In the genomic region with DNA sequence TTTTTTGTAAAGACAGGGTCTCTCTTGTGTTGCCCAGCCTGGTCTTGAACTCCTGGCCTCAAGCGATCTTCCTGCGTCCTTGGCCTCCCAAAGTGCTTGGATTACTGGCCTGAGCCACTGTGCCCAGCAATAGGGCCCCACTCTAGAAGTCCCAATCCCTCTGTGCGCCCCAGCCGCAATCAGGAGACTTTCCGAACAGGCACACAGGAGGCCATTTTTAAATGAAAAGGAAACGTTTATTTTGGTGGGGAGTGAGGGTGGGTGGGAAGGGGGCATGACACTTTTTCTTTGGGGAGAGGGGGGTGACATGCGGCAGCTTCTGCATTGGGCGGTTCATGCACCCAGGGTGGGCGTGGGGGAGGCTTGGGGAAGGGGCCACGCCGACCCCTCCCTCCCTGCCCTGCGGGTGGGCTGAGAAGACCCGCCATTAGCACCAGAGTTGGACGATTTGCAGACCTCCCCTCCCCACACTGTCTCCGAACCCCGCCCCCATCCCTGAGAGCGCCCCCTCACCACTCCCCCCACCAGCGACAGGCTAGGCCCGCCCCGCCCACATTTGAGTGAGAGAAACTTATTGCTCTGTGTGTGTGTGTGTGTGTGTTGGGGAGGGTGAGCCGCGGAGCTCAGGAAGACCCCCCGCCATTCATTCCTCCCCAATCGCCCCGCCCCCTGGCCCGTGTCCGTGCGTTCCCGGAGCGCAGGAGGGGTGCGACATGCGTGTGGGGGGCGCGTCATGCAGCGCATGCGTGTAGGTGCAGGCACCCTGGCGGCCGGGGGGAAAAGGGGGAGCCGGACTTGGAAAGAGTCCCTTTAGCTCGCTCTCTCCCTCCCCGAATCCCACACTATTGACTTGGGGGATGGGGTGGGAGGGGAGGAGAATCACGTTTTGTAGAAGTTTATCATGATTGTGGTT, we compare ENCODE assay signal across 9 cellular contexts. TPM values are rescaled to one million over a fixed set of nuclear protein-coding genes. Genes with fewer than 3 reads are reported as not detected.
A peak's percentile ranks its signal among the peaks of the same experiment; 100 is the strongest.
DNase-seq lines count a peak whose midpoint lies in the region; ATAC-seq and TF ChIP-seq lines count a peak whose summit lies in the region.
"Had no signal": no experiment of that assay in that cellular context is flagged by ENCODE, and none has a peak within 500 bp of the region (broad histone marks: within the 10 kb centered on the region; RNA-seq: fewer than 3 reads in every experiment).

No MANE protein-coding gene starts in this region.

- no peaks in the 10 kb centered on the region for H3K4me1 ChIP-seq in BE2C

- CTCF ChIA-PET in HEK293T (lab: Yijun Ruan, JAX), result no interaction called here

- TF ChIP-seq CTCF in BE2C (IDR thresholded peaks at IDR 0.05; ENCODE audit: low read depth, low read length), result no peak

- no peaks in the 10 kb centered on the region for H3K36me3 ChIP-seq in BE2C

- peak overlapping the region; percentile 12; the same call in 1 of the 2 replicates for H3K4me3 ChIP-seq in BE2C (ENCODE audit: low read depth, low read length)

- DNase-seq in BE2C (peak; percentile 49), HEK293T (ENCODE audit: extremely low spot score) (peak; percentile 73), SHP77 treated with DMSO at 0.1 percent for 48 hours (lab: John Stamatoyannopoulos, UW) (peak; percentile 18), islet precursor cell (peak; percentile 89)
- DNase-seq in activated naive CD4-positive, alpha-beta T cell (lab: John Stamatoyannopoulos, UW), result no peak
- DNase-seq in central memory CD4-positive, alpha-beta T cell, result no peak
- DNase-seq: activated naive CD8-positive, alpha-beta T cell treated with anti-CD3 and anti-CD28 coated beads, Interleukin-2, amount 50 U/mL, for 24 hours had no signal

- H3K27me3 ChIP-seq in BE2C, result peaks cover 17% of the 10 kb centered on the region

- ATAC-seq in HG03469 (IDR thresholded peaks at IDR 0.05; ENCODE audit: unreplicated experiment), result no peak
- ATAC-seq in GM21423 (IDR thresholded peaks at IDR 0.05; ENCODE audit: unreplicated experiment), result no peak
- ATAC-seq: activated naive CD8-positive, alpha-beta T cell treated with anti-CD3 and anti-CD28 coated beads, Interleukin-2, amount 50 U/mL, for 24 hours had no signal

- POLR2A ChIA-PET in HEK293T (lab: Yijun Ruan, JAX), result interaction anchor here (0.6 to 1.3 kb wide), 6 partner anchors 10 to 416 kb away, joined by 3 to 5 read pairs (median 3); no protein-coding TSS in a partner anchor

- no peaks in the 10 kb centered on the region; the same call in 1 of the 2 replicates for H3K9me3 ChIP-seq in BE2C

TF ChIP-seq in HEK293T, 16 proteins besides CTCF, POLR2A, EP300 and RAD21:
- peak; percentile 29; the same call in 1 of the 2 replicates for TF ChIP-seq L3MBTL2 (conservative IDR thresholded peaks at IDR 0.05)
- TF ChIP-seq FOXM1 (IDR thresholded peaks at IDR 0.05; ENCODE audit: borderline replicate concordance), result no peak

RNA-seq across cellular contexts. Expression of gene KCNC3, which starts 17.2 kb away (rescaled TPM):
- polyA plus RNA-seq in BE2C (2012; ENCODE audit: insufficient read depth, insufficient read length, low read depth), result 7.4 TPM

RNA-seq across cellular contexts. Expression of gene NAPSA, which starts 53.5 kb away (rescaled TPM):
- polyA plus RNA-seq in BE2C (2012; ENCODE audit: insufficient read depth, insufficient read length, low read depth), result 1.6 TPM

Comparison
In these comparisons a context has a peak if more than half of its experiments do, and no peak if none do; other contexts are left out.
1. DNase-seq: peak in BE2C (single experiment), HEK293T (single experiment), SHP77 treated with DMSO at 0.1 percent for 48 hours (single experiment) and islet precursor cell (single experiment); none in activated naive CD4-positive, alpha-beta T cell (0 of 4) and central memory CD4-positive, alpha-beta T cell (single experiment).